Comparison of ENCODE assay signal across 11 cellular contexts in genomic region chr9:95373069-95373681, GRCh38. TPM values are rescaled to one million over a fixed set of nuclear protein-coding genes. Genes with fewer than 3 reads are reported as not detected.
DNase-seq lines count a peak whose midpoint lies in the region; ATAC-seq and TF ChIP-seq lines count a peak whose summit lies in the region.
"Had no signal": no experiment of that assay in that cellular context is flagged by ENCODE, and none has a peak within 500 bp of the region (broad histone marks: within the 10 kb centered on the region; RNA-seq: fewer than 3 reads in every experiment).

No MANE protein-coding gene starts in this region.

- no peak overlapping the region for H3K14ac ChIP-seq in IMR-90 (replicated peaks; ENCODE audit: low read depth, low read length)

- H2AK9ac ChIP-seq in IMR-90 (replicated peaks; ENCODE audit: low read depth, low read length, poor library complexity): no peak overlapping the region

- no peak overlapping the region for H2AFZ ChIP-seq in IMR-90 (replicated peaks; ENCODE audit: low read length, poor library complexity)
- no peak overlapping the region for H2AFZ ChIP-seq in mammary epithelial cell (ENCODE audit: low read depth, low read length)

- H3K79me2 ChIP-seq in mammary epithelial cell (ENCODE audit: insufficient read depth, low read length): no peaks in the 10 kb centered on the region

- H2BK120ac ChIP-seq in IMR-90 (ENCODE audit: low read depth, low read length): peak overlapping the region; percentile 4; the same call in 1 of the 2 replicates

- no peaks in the 10 kb centered on the region for H3K36me3 ChIP-seq in IMR-90 (ENCODE audit: control insufficient read depth, insufficient read depth, low read length)
- no peaks in the 10 kb centered on the region for H3K36me3 ChIP-seq in mammary epithelial cell (ENCODE audit: insufficient read depth, low read length)
- no peaks in the 10 kb centered on the region for H3K36me3 ChIP-seq in left lung
- no peaks in the 10 kb centered on the region for H3K36me3 ChIP-seq in colonic mucosa

- H3K4me3 ChIP-seq in IMR-90 (ENCODE audit: insufficient read depth, low read depth, low read length) (no peak overlapping the region), mammary epithelial cell (replicated peaks in 1 of 3; ENCODE audit: insufficient read depth in 1 of 3, low read depth in 2 of 3, low read length in 3 of 3) (no peak overlapping the region), left lung (no peak overlapping the region), colonic mucosa (no peak overlapping the region)

- no peak overlapping the region for H4K8ac ChIP-seq in IMR-90 (ENCODE audit: low read depth in 2 of 2, low read length in 2 of 2)

- in situ Hi-C loops in IMR-90 (cut with MboI; ENCODE audit: low sequenced_read_pairs): no loop called here
- in situ Hi-C loops in mammary epithelial cell (cut with MboI; ENCODE audit: low sequenced_read_pairs in 2 of 2): no loop called here

- no peak overlapping the region for H3K23ac ChIP-seq in IMR-90 (ENCODE audit: low read depth, low read length)

- H4K20me1 ChIP-seq in IMR-90 (ENCODE audit: insufficient read depth, low read length) (no peaks in the 10 kb centered on the region), mammary epithelial cell (ENCODE audit: insufficient read depth, low read length) (no peaks in the 10 kb centered on the region)

- H3K9me3 ChIP-seq in IMR-90 (ENCODE audit: control insufficient read depth, insufficient read depth, low read length) (no peaks in the 10 kb centered on the region; the same call in 1 of the 2 replicates), mammary epithelial cell (replicated peaks; ENCODE audit: insufficient read depth, low read length) (no peaks in the 10 kb centered on the region), left lung (no peaks in the 10 kb centered on the region), colonic mucosa (no peaks in the 10 kb centered on the region)

- CTCF ChIA-PET in IMR-90 (lab: Yijun Ruan, JAX) (no interaction called here), mammary epithelial cell (lab: Charles Lee; ENCODE audit: low non-redundant PET) (interaction anchor here (0.7 kb wide), 1 partner anchor 10 kb away, joined by 3 read pairs; no protein-coding TSS in a partner anchor)

- no TSS peak for BruUV-seq in IMR-90 (replicated peaks; lab: Mats Ljungman, UMichigan)
- no TSS peak for BruUV-seq in mammary epithelial cell (replicated peaks; lab: Mats Ljungman, UMichigan)

- H3K4me1 ChIP-seq in IMR-90 (ENCODE audit: control insufficient read depth, insufficient read depth, low read length) (peaks cover 5% of the 10 kb centered on the region), mammary epithelial cell (ENCODE audit: insufficient read depth, low read length) (peaks cover 7% of the 10 kb centered on the region), left lung (no peaks in the 10 kb centered on the region), colonic mucosa (no peaks in the 10 kb centered on the region)

- dilution Hi-C loops in IMR-90 (cut with HindIII; ENCODE audit: low sequenced_read_pairs, unreplicated experiment): no loop called here
- dilution Hi-C loops in mammary epithelial cell (cut with HindIII; ENCODE audit: low sequenced_read_pairs): no loop called here

- no peak overlapping the region for H3K9ac ChIP-seq in IMR-90 (ENCODE audit: low read depth, low read length)
- no peak overlapping the region for H3K9ac ChIP-seq in mammary epithelial cell (ENCODE audit: insufficient read depth, low read length)
- no peak overlapping the region for H3K9ac ChIP-seq in colonic mucosa (ENCODE audit: low read depth in 2 of 2, low read length in 2 of 2)

- intact Hi-C loops in IMR-90 (cut with micrococcal nuclease): no loop called here
- intact Hi-C loops in mammary epithelial cell (cut with micrococcal nuclease): no loop called here
- intact Hi-C loops in left lung (cut with DNase I): no loop called here
- intact Hi-C loops in colonic mucosa (cut with DNase I): no loop called here

- no peak overlapping the region for H3K4me2 ChIP-seq in IMR-90 (ENCODE audit: low read depth, low read length)
- H3K4me2 ChIP-seq in mammary epithelial cell (ENCODE audit: insufficient read depth, low read depth, low read length): no peak overlapping the region

- H3K4ac ChIP-seq in IMR-90 (ENCODE audit: low read depth, low read length): no peak overlapping the region

- no CpG with 5 or more reads among the region's 6 CpGs for WGBS in IMR-90 (ENCODE audit: extremely low coverage in 2 of 2, insufficient read length in 1 of 2), 2 experiments
- WGBS in mammary epithelial cell (ENCODE audit: low coverage, missing lambda C conversion rate): 14% methylated on average over 6 of the region's 6 CpGs

- DNase-seq in A172 (ENCODE audit: low spot score): peak; percentile 78
- no peak for DNase-seq in IMR-90
- DNase-seq in NCI-H345 treated with DMSO at 0.1 percent for 48 hours (lab: John Stamatoyannopoulos, UW; ENCODE audit: unreplicated experiment): peak; percentile 39
- peak; percentile 26 for DNase-seq in mammary epithelial cell
- DNase-seq in left lung: no peak
- no peak for DNase-seq in colonic mucosa
- no peak for DNase-seq in amygdala (lab: John Stamatoyannopoulos, UW)
- DNase-seq: effector memory CD8-positive, alpha-beta T cell; left ventricle myocardium superior; OCI-M1 had no signal

- TF ChIP-seq RAD21 in IMR-90 (IDR thresholded peaks at IDR 0.05; ENCODE audit: low read length): no peak

- no peak overlapping the region for H2BK15ac ChIP-seq in IMR-90 (ENCODE audit: low read depth, low read length)

- H3K56ac ChIP-seq in IMR-90 (ENCODE audit: extremely low read depth, insufficient read depth, low read length): no peak overlapping the region

- H3K27me3 ChIP-seq in IMR-90 (ENCODE audit: control insufficient read depth, insufficient read depth, low read length) (no peaks in the 10 kb centered on the region; the same call in 1 of the 2 replicates), mammary epithelial cell (ENCODE audit: insufficient read depth, low read length) (peaks cover 2% of the 10 kb centered on the region), left lung (peaks cover 0 to 1% of the 10 kb centered on the region in 2 donors), colonic mucosa (no peaks in the 10 kb centered on the region)

- no peak overlapping the region; the same call in 1 of the 2 replicates for H3K18ac ChIP-seq in IMR-90 (ENCODE audit: low read depth, low read length)

- no peak for TF ChIP-seq CTCF in IMR-90 (conservative IDR thresholded peaks at IDR 0.05; ENCODE audit: low read depth, low read length)
- no peak for TF ChIP-seq CTCF in mammary epithelial cell (conservative IDR thresholded peaks at IDR 0.05 in 1 of 2, IDR thresholded peaks at IDR 0.05 in 1 of 2; ENCODE audit: extremely low read depth in 1 of 2, insufficient read depth in 1 of 2, low read depth in 1 of 2, low read length in 2 of 2)
- no peak for TF ChIP-seq CTCF in left lung (IDR thresholded peaks at IDR 0.05)
- TF ChIP-seq CTCF in colonic mucosa (IDR thresholded peaks at IDR 0.05): no peak

- no peak for TF ChIP-seq POLR2A in IMR-90 (IDR thresholded peaks at IDR 0.05; ENCODE audit: low read depth, low read length)

- H3K27ac ChIP-seq in IMR-90 (ENCODE audit: insufficient read depth, low read length): no peak overlapping the region
- no peak overlapping the region for H3K27ac ChIP-seq in mammary epithelial cell (ENCODE audit: insufficient read depth, low read depth, low read length)
- H3K27ac ChIP-seq in left lung: no peak overlapping the region
- H3K27ac ChIP-seq in colonic mucosa: no peak overlapping the region

- no peak overlapping the region for H2BK20ac ChIP-seq in IMR-90 (ENCODE audit: low read depth, low read length)

- POLR2A ChIA-PET in IMR-90 (lab: Charles Lee; ENCODE audit: unreplicated experiment): no interaction called here

- H2BK5ac ChIP-seq in IMR-90 (ENCODE audit: low read depth, low read length, poor library complexity, severe bottlenecking): no peak overlapping the region

- H3K9me1 ChIP-seq in IMR-90 (ENCODE audit: insufficient read depth, low read length): no peaks in the 10 kb centered on the region

- ATAC-seq in IMR-90 (ENCODE audit: low read depth): no peak; the same call in 1 of the 2 replicates
- no peak for ATAC-seq in GM18519 (IDR thresholded peaks at IDR 0.05; ENCODE audit: low FRiP score, unreplicated experiment)
- ATAC-seq in left lung: no peak
- ATAC-seq: effector memory CD8-positive, alpha-beta T cell; left ventricle myocardium superior had no signal

- H4K91ac ChIP-seq in IMR-90 (ENCODE audit: insufficient read depth, low read depth, low read length): no peak overlapping the region

- H4K5ac ChIP-seq in IMR-90 (ENCODE audit: low read depth, low read length): no peak overlapping the region

- H3K79me1 ChIP-seq in IMR-90 (ENCODE audit: low read depth in 1 of 2, low read length in 2 of 2): no peaks in the 10 kb centered on the region

- H2AK5ac ChIP-seq in IMR-90 (ENCODE audit: low read depth, low read length): no peak overlapping the region

TF ChIP-seq in IMR-90, 13 proteins besides CTCF, POLR2A, EP300 and RAD21:
- TF ChIP-seq RFX5 (IDR thresholded peaks at IDR 0.05; ENCODE audit: low read depth, low read length) (no peak), MAFK (IDR thresholded peaks at IDR 0.05; ENCODE audit: low read depth, low read length) (no peak), SMC3 (IDR thresholded peaks at IDR 0.05; ENCODE audit: low read depth, low read length) (no peak), MAZ (IDR thresholded peaks at IDR 0.05; ENCODE audit: borderline replicate concordance, low read depth, low read length) (no peak), BHLHE40 (IDR thresholded peaks at IDR 0.05; ENCODE audit: low read depth, low read length) (no peak), NFE2L2 (IDR thresholded peaks at IDR 0.05; ENCODE audit: low read depth, low read length) (no peak)

RNA-seq across cellular contexts. Expression of gene FANCC, which starts 55.7 kb away (rescaled TPM):
- 13.4 and 18.2 TPM in 2 replicates for total RNA-seq in A172 (2014; rRNA removed; shearing (Covaris generic))
- 6.3 and 6.4 TPM in 2 replicates for total RNA-seq in IMR-90 (2012; rRNA removed)
- 4.0 and 4.7 TPM in 2 replicates for polyA plus RNA-seq in IMR-90 (2012; rRNA removed)
- polyA plus RNA-seq in IMR-90 (2012; cell fraction: cytosol; rRNA removed): 2.7 and 2.9 TPM in 2 replicates
- polyA plus RNA-seq in IMR-90 (2012; cell fraction: nucleus; rRNA removed; ENCODE audit: low replicate concordance): 4.8 and 6.6 TPM in 2 replicates
- total RNA-seq in mammary epithelial cell: 10 to 100 TPM in 1 of 2 donors, 1 to 10 TPM in 1; 4.2 to 12.9 TPM
- 7.1 TPM for polyA plus RNA-seq in mammary epithelial cell
- 38.9 TPM for polyA minus RNA-seq in mammary epithelial cell
- total RNA-seq in left lung: 10 to 100 TPM; 11.5 to 17.4 TPM
- 10 to 100 TPM; 10.5 to 23.6 TPM for total RNA-seq in colonic mucosa

Comparison
In these comparisons a context has a peak if more than half of its experiments do, and no peak if none do; other contexts are left out.
1. DNase-seq: peak in A172 (single experiment), NCI-H345 treated with DMSO at 0.1 percent for 48 hours (single experiment) and mammary epithelial cell (single experiment); none in IMR-90 (single experiment), left lung (0 of 2), colonic mucosa (single experiment) and amygdala (0 of 56).